ENCODE assay signal across 1 cellular context in the genomic region with DNA sequence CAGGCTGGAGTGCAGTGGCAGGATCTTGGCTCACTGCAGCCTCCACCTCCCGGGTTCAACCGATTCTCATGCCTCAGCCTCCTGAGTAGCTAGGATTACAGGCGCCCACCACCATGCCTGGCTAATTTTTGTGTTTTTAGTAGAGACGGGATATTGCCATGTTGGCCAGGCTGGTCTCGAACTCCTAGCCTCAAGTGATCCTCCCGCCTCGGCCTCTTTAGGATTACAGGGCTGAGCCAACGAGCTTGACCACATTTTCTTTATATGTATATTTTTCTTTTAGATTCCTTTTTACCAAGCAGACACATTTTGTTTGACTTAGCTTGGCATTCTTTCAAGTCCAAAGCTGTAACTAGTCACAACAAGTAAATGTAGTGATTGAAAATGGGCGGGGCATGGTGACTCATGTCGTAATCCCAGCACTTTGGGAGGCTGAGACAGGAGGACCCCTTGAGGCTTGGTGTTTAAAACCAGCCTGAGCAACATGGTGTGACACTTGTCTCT.
TF ChIP-seq lines count a peak whose summit lies in the region.
"Not testable (repeated sequence)": the region's sequence is repeated elsewhere in the genome, so short reads cannot be mapped to it uniquely, and the experiment has no call there.

No MANE protein-coding gene starts in this region.

TF ChIP-seq in HepG2, 621 proteins besides CTCF, POLR2A, EP300 and RAD21 (continues in another document):
- TF ChIP-seq PITX1 (CRISPR knock-in tag; IDR thresholded peaks at IDR 0.05) (peak; percentile 66; the same call in 1 of the 2 replicates), RCOR2 (CRISPR knock-in tag; IDR thresholded peaks at IDR 0.05) (peak; percentile 66; the same call in 1 of the 2 replicates), SP5 (CRISPR knock-in tag; IDR thresholded peaks at IDR 0.05; ENCODE audit: borderline replicate concordance, low read depth) (peak; percentile 83), NFATC3 (CRISPR knock-in tag; IDR thresholded peaks at IDR 0.05) (0 out of 2 replicates have a peak, but pooled peaks have one; percentile 77), ZIK1 (CRISPR knock-in tag; IDR thresholded peaks at IDR 0.05; ENCODE audit: borderline replicate concordance, low read depth) (0 out of 2 replicates have a peak, but pooled peaks have one; percentile 26), SP1 (CRISPR knock-in tag; IDR thresholded peaks at IDR 0.05) (peak; percentile 47; the same call in 1 of the 2 replicates), KMT2B (CRISPR knock-in tag; IDR thresholded peaks at IDR 0.05) (peak; percentile 53; the same call in 1 of the 2 replicates), DNMT3B (CRISPR knock-in tag; conservative IDR thresholded peaks at IDR 0.05) (0 out of 2 replicates have a peak, but pooled peaks have one; percentile 53), ZNF605 (CRISPR knock-in tag; IDR thresholded peaks at IDR 0.05) (peak; percentile 46; the same call in 1 of the 2 replicates), ELF1 (CRISPR knock-in tag; IDR thresholded peaks at IDR 0.05) (0 out of 2 replicates have a peak, but pooled peaks have one; percentile 13), ZMYM2 (CRISPR knock-in tag; IDR thresholded peaks at IDR 0.05) (peak; percentile 65; the same call in 1 of the 2 replicates), KDM1A (CRISPR knock-in tag; IDR thresholded peaks at IDR 0.05) (peak; percentile 76; the same call in 1 of the 2 replicates), SALL1 (CRISPR knock-in tag; IDR thresholded peaks at IDR 0.05) (peak; percentile 14), ZBTB20 (CRISPR knock-in tag; IDR thresholded peaks at IDR 0.05; ENCODE audit: borderline replicate concordance, low read depth) (peak; percentile 40; the same call in 1 of the 2 replicates), ZNF781 (CRISPR knock-in tag; IDR thresholded peaks at IDR 0.05; ENCODE audit: borderline replicate concordance, not compliant biosample characterization) (peak; percentile 61), ZMYM3 (CRISPR knock-in tag; IDR thresholded peaks at IDR 0.05) (peak; percentile 97), ELF3 (CRISPR knock-in tag; IDR thresholded peaks at IDR 0.05) (0 out of 2 replicates have a peak, but pooled peaks have one; percentile 16), POGZ (CRISPR knock-in tag; IDR thresholded peaks at IDR 0.05) (0 out of 2 replicates have a peak, but pooled peaks have one; percentile 40), ERF (CRISPR knock-in tag; IDR thresholded peaks at IDR 0.05) (peak; percentile 26; the same call in 1 of the 2 replicates), CEBPG (CRISPR knock-in tag; IDR thresholded peaks at IDR 0.05) (peak; percentile 70), FOSL1 (CRISPR knock-in tag; IDR thresholded peaks at IDR 0.05; ENCODE audit: borderline replicate concordance) (peak; percentile 23; the same call in 1 of the 2 replicates), TEAD3 (CRISPR knock-in tag; optimal IDR thresholded peaks at IDR 0.05; ENCODE audit: borderline replicate concordance) (peak; percentile 23)
- TF ChIP-seq, protein P1, sequence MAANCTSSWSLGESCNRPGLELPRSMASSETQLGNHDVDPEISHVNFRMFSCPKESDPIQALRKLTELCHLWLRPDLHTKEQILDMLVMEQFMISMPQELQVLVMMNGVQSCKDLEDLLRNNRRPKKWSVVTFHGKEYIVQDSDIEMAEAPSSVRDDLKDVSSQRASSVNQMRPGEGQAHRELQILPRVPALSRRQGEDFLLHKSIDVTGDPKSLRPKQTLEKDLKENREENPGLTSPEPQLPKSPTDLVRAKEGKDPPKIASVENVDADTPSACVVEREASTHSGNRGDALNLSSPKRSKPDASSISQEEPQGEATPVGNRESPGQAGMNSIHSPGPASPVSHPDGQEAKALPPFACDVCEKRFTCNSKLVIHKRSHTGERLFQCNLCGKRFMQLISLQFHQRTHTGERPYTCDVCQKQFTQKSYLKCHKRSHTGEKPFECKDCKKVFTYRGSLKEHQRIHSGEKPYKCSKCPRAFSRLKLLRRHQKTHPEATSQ (CRISPR knock-in tag; IDR thresholded peaks at IDR 0.05; ENCODE audit: borderline replicate concordance), result 0 out of 2 replicates have a peak, but pooled peaks have one; percentile 24
- TF ChIP-seq, protein P2, sequence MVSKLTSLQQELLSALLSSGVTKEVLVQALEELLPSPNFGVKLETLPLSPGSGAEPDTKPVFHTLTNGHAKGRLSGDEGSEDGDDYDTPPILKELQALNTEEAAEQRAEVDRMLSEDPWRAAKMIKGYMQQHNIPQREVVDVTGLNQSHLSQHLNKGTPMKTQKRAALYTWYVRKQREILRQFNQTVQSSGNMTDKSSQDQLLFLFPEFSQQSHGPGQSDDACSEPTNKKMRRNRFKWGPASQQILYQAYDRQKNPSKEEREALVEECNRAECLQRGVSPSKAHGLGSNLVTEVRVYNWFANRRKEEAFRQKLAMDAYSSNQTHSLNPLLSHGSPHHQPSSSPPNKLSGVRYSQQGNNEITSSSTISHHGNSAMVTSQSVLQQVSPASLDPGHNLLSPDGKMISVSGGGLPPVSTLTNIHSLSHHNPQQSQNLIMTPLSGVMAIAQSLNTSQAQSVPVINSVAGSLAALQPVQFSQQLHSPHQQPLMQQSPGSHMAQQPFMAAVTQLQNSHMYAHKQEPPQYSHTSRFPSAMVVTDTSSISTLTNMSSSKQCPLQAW (CRISPR knock-in tag; IDR thresholded peaks at IDR 0.05), result peak; percentile 57; the same call in 1 of the 2 replicates
- not testable (repeated sequence) for TF ChIP-seq SP1 (IDR thresholded peaks at IDR 0.05)
- TF ChIP-seq, protein P3, sequence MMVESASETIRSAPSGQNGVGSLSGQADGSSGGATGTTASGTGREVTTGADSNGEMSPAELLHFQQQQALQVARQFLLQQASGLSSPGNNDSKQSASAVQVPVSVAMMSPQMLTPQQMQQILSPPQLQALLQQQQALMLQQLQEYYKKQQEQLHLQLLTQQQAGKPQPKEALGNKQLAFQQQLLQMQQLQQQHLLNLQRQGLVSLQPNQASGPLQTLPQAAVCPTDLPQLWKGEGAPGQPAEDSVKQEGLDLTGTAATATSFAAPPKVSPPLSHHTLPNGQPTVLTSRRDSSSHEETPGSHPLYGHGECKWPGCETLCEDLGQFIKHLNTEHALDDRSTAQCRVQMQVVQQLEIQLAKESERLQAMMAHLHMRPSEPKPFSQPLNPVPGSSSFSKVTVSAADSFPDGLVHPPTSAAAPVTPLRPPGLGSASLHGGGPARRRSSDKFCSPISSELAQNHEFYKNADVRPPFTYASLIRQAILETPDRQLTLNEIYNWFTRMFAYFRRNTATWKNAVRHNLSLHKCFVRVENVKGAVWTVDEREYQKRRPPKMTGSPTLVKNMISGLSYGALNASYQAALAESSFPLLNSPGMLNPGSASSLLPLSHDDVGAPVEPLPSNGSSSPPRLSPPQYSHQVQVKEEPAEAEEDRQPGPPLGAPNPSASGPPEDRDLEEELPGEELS (CRISPR knock-in tag; IDR thresholded peaks at IDR 0.05), result 0 out of 2 replicates have a peak, but pooled peaks have one; percentile 9
- TF ChIP-seq, protein P4, sequence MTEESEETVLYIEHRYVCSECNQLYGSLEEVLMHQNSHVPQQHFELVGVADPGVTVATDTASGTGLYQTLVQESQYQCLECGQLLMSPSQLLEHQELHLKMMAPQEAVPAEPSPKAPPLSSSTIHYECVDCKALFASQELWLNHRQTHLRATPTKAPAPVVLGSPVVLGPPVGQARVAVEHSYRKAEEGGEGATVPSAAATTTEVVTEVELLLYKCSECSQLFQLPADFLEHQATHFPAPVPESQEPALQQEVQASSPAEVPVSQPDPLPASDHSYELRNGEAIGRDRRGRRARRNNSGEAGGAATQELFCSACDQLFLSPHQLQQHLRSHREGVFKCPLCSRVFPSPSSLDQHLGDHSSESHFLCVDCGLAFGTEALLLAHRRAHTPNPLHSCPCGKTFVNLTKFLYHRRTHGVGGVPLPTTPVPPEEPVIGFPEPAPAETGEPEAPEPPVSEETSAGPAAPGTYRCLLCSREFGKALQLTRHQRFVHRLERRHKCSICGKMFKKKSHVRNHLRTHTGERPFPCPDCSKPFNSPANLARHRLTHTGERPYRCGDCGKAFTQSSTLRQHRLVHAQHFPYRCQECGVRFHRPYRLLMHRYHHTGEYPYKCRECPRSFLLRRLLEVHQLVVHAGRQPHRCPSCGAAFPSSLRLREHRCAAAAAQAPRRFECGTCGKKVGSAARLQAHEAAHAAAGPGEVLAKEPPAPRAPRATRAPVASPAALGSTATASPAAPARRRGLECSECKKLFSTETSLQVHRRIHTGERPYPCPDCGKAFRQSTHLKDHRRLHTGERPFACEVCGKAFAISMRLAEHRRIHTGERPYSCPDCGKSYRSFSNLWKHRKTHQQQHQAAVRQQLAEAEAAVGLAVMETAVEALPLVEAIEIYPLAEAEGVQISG (CRISPR knock-in tag; IDR thresholded peaks at IDR 0.05), result peak; percentile 33; the same call in 1 of the 2 replicates
- TF ChIP-seq, protein P5, sequence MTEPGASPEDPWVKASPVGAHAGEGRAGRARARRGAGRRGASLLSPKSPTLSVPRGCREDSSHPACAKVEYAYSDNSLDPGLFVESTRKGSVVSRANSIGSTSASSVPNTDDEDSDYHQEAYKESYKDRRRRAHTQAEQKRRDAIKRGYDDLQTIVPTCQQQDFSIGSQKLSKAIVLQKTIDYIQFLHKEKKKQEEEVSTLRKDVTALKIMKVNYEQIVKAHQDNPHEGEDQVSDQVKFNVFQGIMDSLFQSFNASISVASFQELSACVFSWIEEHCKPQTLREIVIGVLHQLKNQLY (CRISPR knock-in tag; IDR thresholded peaks at IDR 0.05), result 0 out of 2 replicates have a peak, but pooled peaks have one; percentile 32
- TF ChIP-seq, protein P6, sequence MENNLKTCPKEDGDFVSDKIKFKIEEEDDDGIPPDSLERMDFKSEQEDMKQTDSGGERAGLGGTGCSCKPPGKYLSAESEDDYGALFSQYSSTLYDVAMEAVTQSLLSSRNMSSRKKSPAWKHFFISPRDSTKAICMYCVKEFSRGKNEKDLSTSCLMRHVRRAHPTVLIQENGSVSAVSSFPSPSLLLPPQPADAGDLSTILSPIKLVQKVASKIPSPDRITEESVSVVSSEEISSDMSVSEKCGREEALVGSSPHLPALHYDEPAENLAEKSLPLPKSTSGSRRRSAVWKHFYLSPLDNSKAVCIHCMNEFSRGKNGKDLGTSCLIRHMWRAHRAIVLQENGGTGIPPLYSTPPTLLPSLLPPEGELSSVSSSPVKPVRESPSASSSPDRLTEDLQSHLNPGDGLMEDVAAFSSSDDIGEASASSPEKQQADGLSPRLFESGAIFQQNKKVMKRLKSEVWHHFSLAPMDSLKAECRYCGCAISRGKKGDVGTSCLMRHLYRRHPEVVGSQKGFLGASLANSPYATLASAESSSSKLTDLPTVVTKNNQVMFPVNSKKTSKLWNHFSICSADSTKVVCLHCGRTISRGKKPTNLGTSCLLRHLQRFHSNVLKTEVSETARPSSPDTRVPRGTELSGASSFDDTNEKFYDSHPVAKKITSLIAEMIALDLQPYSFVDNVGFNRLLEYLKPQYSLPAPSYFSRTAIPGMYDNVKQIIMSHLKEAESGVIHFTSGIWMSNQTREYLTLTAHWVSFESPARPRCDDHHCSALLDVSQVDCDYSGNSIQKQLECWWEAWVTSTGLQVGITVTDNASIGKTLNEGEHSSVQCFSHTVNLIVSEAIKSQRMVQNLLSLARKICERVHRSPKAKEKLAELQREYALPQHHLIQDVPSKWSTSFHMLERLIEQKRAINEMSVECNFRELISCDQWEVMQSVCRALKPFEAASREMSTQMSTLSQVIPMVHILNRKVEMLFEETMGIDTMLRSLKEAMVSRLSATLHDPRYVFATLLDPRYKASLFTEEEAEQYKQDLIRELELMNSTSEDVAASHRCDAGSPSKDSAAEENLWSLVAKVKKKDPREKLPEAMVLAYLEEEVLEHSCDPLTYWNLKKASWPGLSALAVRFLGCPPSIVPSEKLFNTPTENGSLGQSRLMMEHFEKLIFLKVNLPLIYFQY (CRISPR knock-in tag; IDR thresholded peaks at IDR 0.05; ENCODE audit: borderline replicate concordance), result peak; percentile 16; the same call in 1 of the 2 replicates
- TF ChIP-seq, protein P7, sequence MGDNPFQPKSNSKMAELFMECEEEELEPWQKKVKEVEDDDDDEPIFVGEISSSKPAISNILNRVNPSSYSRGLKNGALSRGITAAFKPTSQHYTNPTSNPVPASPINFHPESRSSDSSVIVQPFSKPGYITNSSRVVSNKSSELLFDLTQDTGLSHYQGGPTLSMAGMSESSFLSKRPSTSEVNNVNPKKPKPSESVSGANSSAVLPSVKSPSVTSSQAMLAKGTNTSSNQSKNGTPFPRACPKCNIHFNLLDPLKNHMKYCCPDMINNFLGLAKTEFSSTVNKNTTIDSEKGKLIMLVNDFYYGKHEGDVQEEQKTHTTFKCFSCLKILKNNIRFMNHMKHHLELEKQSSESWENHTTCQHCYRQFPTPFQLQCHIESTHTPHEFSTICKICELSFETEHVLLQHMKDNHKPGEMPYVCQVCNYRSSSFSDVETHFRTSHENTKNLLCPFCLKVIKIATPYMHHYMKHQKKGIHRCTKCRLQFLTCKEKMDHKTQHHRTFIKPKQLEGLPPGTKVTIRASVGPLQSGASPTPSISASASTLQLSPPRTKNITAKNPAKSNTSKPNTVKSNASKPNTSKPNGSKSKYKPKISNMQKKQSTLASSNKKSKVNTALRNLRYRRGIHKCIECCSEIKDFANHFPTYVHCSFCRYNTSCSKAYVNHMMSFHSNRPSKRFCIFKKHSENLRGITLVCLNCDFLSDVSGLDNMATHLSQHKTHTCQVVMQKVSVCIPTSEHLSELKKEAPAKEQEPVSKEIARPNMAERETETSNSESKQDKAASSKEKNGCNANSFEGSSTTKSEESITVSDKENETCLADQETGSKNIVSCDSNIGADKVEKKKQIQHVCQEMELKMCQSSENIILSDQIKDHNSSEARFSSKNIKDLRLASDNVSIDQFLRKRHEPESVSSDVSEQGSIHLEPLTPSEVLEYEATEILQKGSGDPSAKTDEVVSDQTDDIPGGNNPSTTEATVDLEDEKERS (CRISPR knock-in tag; IDR thresholded peaks at IDR 0.05), result peak; percentile 94
- TF ChIP-seq, protein P8, sequence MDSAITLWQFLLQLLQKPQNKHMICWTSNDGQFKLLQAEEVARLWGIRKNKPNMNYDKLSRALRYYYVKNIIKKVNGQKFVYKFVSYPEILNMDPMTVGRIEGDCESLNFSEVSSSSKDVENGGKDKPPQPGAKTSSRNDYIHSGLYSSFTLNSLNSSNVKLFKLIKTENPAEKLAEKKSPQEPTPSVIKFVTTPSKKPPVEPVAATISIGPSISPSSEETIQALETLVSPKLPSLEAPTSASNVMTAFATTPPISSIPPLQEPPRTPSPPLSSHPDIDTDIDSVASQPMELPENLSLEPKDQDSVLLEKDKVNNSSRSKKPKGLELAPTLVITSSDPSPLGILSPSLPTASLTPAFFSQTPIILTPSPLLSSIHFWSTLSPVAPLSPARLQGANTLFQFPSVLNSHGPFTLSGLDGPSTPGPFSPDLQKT (CRISPR knock-in tag; IDR thresholded peaks at IDR 0.05; ENCODE audit: borderline replicate concordance), result 0 out of 2 replicates have a peak, but pooled peaks have one; percentile 11
- TF ChIP-seq, protein P9, sequence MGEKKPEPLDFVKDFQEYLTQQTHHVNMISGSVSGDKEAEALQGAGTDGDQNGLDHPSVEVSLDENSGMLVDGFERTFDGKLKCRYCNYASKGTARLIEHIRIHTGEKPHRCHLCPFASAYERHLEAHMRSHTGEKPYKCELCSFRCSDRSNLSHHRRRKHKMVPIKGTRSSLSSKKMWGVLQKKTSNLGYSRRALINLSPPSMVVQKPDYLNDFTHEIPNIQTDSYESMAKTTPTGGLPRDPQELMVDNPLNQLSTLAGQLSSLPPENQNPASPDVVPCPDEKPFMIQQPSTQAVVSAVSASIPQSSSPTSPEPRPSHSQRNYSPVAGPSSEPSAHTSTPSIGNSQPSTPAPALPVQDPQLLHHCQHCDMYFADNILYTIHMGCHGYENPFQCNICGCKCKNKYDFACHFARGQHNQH (CRISPR knock-in tag; IDR thresholded peaks at IDR 0.05), result peak; percentile 55; the same call in 1 of the 2 replicates
